In genomic region chr21:31124005-31124404, GRCh38 we compare ENCODE assay signal across 12 cellular contexts.
DNase-seq lines count a peak whose midpoint lies in the region; ATAC-seq, FAIRE-seq and TF ChIP-seq lines count a peak whose summit lies in the region.
"Had no signal": no experiment of that assay in that cellular context is flagged by ENCODE, and none has a peak within 500 bp of the region (broad histone marks: within the 10 kb centered on the region; RNA-seq: fewer than 3 reads in every experiment).

No MANE protein-coding gene starts in this region.

- no peak overlapping the region for H3K4me3 Mint-ChIP-seq in T-cell
- no peak overlapping the region for H3K4me3 Mint-ChIP-seq in nephron progenitor cell

- H3K9me3 ChIP-seq in kidney (ENCODE audit: control insufficient read depth in 1 of 2, low read length in 2 of 2) = no peaks in the 10 kb centered on the region

- no peaks in the 10 kb centered on the region for H3K36me3 ChIP-seq in kidney (ENCODE audit: control insufficient read depth in 1 of 2, insufficient read depth in 2 of 2, low read length in 2 of 2)

- no peak overlapping the region for H3K4me3 ChIP-seq in kidney (ENCODE audit: low read length in 2 of 2)

- TF ChIP-seq CTCF in nephron progenitor cell (IDR thresholded peaks at IDR 0.05) = no peak
- TF ChIP-seq CTCF in kidney (IDR thresholded peaks at IDR 0.05; ENCODE audit: borderline replicate concordance, extremely low read depth, insufficient read depth) = no peak

- peaks cover 53% of the 10 kb centered on the region for H3K36me3 Mint-ChIP-seq in T-cell
- peaks cover 65% of the 10 kb centered on the region for H3K36me3 Mint-ChIP-seq in nephron progenitor cell (ENCODE audit: low read depth)

- H3K27ac Mint-ChIP-seq in T-cell (peak overlapping the region; percentile 36 to 66), nephron progenitor cell (peak overlapping the region; percentile 63)

- DNase-seq in T-cell (no peak), nephron progenitor cell (peak; percentile 31), kidney (no peak)
- DNase-seq: foreskin melanocyte, mammary epithelial cell, NCI-H1092, NCI-H69 had no signal

- H3K9ac ChIP-seq in kidney (ENCODE audit: low read length in 2 of 2) = no peak overlapping the region

- CTCF ChIA-PET in T-cell (lab: Charles Lee) = interaction anchor here in 1 of 2 donors (0.5 kb wide), 1 partner anchor 11 kb away, joined by 4 read pairs; no protein-coding TSS in a partner anchor

- intact Hi-C loops in kidney (cut with DNase I) = no loop called here

- H3K9me3 Mint-ChIP-seq in T-cell (no peaks in the 10 kb centered on the region), nephron progenitor cell (no peaks in the 10 kb centered on the region)
- H3K9me3 Mint-ChIP-seq: activated naive CD4-positive, alpha-beta T cell treated with anti-CD3 and anti-CD28 coated beads, Interleukin-2, amount 50 U/mL, for 72 hours had no signal

- ATAC-seq in GM18502 (IDR thresholded peaks at IDR 0.05; ENCODE audit: poor library complexity, unreplicated experiment) (peak; percentile 83), HG02588 (IDR thresholded peaks at IDR 0.05; ENCODE audit: unreplicated experiment) (peak; percentile 86), T-cell (replicated peaks in 1 of 4) (no peak), HG02610 (IDR thresholded peaks at IDR 0.05; ENCODE audit: unreplicated experiment) (no peak), GM18873 (IDR thresholded peaks at IDR 0.05; ENCODE audit: low FRiP score, unreplicated experiment) (no peak)
- ATAC-seq: activated naive CD4-positive, alpha-beta T cell treated with anti-CD3 and anti-CD28 coated beads, Interleukin-2, amount 50 U/mL, for 72 hours had no signal

- H3K4me1 Mint-ChIP-seq in T-cell (no peaks in the 10 kb centered on the region), nephron progenitor cell (peaks cover 45% of the 10 kb centered on the region)

- FAIRE-seq in kidney (lab: Jason Lieb, UNC) = no peak

- no peaks in the 10 kb centered on the region for H3K27me3 Mint-ChIP-seq in T-cell
- H3K27me3 Mint-ChIP-seq in nephron progenitor cell (ENCODE audit: low read depth, poor library complexity) = peaks cover 2% of the 10 kb centered on the region

- H3K4me1 ChIP-seq in kidney (ENCODE audit: control insufficient read depth in 1 of 2, insufficient read depth in 1 of 2, low read depth in 1 of 2, low read length in 2 of 2) = no peaks in the 10 kb centered on the region

- POLR2A ChIA-PET in T-cell (lab: Charles Lee) = no interaction called here

- no peak overlapping the region for H3K27ac ChIP-seq in kidney (ENCODE audit: low read depth in 2 of 2, low read length in 2 of 2)

Comparison
In these comparisons a context has a peak if more than half of its experiments do, and no peak if none do; other contexts are left out.
1. ATAC-seq: peak in GM18502 (single experiment) and HG02588 (single experiment); none in T-cell (0 of 4), HG02610 (single experiment) and GM18873 (single experiment).